Comparison of ENCODE assay signal across 21 cellular contexts in the genomic region with DNA sequence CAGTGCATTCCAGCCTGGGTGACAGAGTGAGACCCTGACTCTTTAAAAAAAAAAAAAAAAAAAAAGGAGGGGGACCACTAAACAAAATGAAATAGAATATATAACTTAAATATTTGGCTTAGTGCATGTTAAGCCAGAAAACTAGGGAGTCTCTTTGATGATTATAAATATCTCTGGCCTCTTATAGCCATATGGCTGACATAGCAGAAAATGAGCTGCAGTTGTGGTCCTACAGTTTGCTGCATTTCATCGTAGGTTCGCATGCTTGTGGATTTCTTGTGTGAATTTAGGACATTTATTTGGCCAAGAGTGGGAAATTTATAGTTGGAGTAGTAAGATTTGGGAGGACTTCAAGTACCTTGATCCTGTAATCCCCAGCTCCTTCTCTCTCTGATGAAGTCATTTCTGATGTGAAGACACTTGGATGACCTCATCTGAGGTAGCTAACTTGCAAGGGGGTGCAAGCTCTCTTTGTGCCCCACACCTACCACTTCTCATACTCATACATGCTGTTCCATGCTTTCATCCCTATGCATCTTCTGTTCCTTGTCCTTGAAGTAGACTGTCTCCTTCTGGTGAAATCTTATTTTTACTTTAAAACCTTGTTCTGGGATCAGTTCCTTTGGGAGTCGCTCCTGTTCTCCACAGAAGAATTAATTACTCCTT. TPM values are rescaled to one million over a fixed set of nuclear protein-coding genes. Genes with fewer than 3 reads are reported as not detected.
DNase-seq lines count a peak whose midpoint lies in the region; ATAC-seq, FAIRE-seq and TF ChIP-seq lines count a peak whose summit lies in the region.
"Had no signal": no experiment of that assay in that cellular context is flagged by ENCODE, and none has a peak within 500 bp of the region (broad histone marks: within the 10 kb centered on the region; RNA-seq: fewer than 3 reads in every experiment).

No MANE protein-coding gene starts in this region.

- ATAC-seq in HepG2: no peak
- no peak for ATAC-seq in right lobe of liver
- ATAC-seq in GM12878: no peak
- ATAC-seq in effector memory CD8-positive, alpha-beta T cell (replicated peaks): no peak
- ATAC-seq: CD8-positive, alpha-beta T cell had no signal

- intact Hi-C loops in HepG2 (cut with micrococcal nuclease; ENCODE audit: unreplicated experiment) (no loop called here), right lobe of liver (cut with DNase I) (loop anchor here in 1 of 2 donors (10.0 kb wide), 1 partner anchor 62 kb away; no protein-coding TSS in a partner anchor), GM12878 (cut with micrococcal nuclease; ENCODE audit: unreplicated experiment) (loop anchor here (10.0 kb wide), 1 partner anchor 238 kb away; the partner anchor contains the start of genes DCAF6 and MPC2)

- no peaks in the 10 kb centered on the region for H3K36me3 ChIP-seq in HepG2 (replicated peaks in 1 of 2; ENCODE audit: control insufficient read depth in 1 of 2, insufficient read depth in 2 of 2, low read length in 2 of 2)
- H3K36me3 ChIP-seq in right lobe of liver: no peaks in the 10 kb centered on the region
- H3K36me3 ChIP-seq in GM12878 (ENCODE audit: control insufficient read depth in 2 of 2, insufficient read depth in 2 of 2, low read length in 1 of 2): no peaks in the 10 kb centered on the region
- H3K36me3 ChIP-seq: BLaER1 treated with 17β-estradiol and CSF1 and Interleukin-3, amounts not matched to agents 10 nM and 100 nM had no signal

- H3K36me3 Mint-ChIP-seq in effector memory CD8-positive, alpha-beta T cell (ENCODE audit: insufficient read depth): no peaks in the 10 kb centered on the region
- H3K36me3 Mint-ChIP-seq: CD8-positive, alpha-beta T cell had no signal

- TF ChIP-seq RAD21 in HepG2 (CRISPR knock-in tag; IDR thresholded peaks at IDR 0.05) (no peak), GM12878 (IDR thresholded peaks at IDR 0.05; ENCODE audit: insufficient read depth, low read depth, low read length) (no peak)

- no peak overlapping the region for H3K9ac ChIP-seq in HepG2 (ENCODE audit: insufficient read depth, low read depth, low read length)
- no peak overlapping the region for H3K9ac ChIP-seq in GM12878 (ENCODE audit: control insufficient read depth, insufficient read depth, low read length)
- H3K9ac ChIP-seq: BLaER1 treated with 17β-estradiol and CSF1 and Interleukin-3, amounts not matched to agents 10 nM and 100 nM had no signal

- CTCF ChIA-PET in HepG2 (lab: Yijun Ruan, JAX; ENCODE audit: low intra/inter-chr PET ratio, low total read pairs): no interaction called here
- CTCF ChIA-PET in GM12878 (lab: Yijun Ruan, JAX): interaction anchor here (0.6 to 1.5 kb wide), 2 partner anchors 14 to 1614 kb away, joined by 3 to 4 read pairs; no protein-coding TSS in a partner anchor

- H3K4me3 ChIP-seq in HepG2 (replicated peaks in 1 of 3; ENCODE audit: insufficient read depth in 1 of 3, low read depth in 2 of 3, low read length in 3 of 3): no peak overlapping the region
- H3K4me3 ChIP-seq in right lobe of liver: no peak overlapping the region
- no peak overlapping the region for H3K4me3 ChIP-seq in GM12878
- H3K4me3 ChIP-seq: BLaER1 treated with 17β-estradiol and CSF1 and Interleukin-3, amounts not matched to agents 10 nM and 100 nM had no signal

- RAD21 ChIA-PET in GM12878 (lab: Charles Lee; ENCODE audit: unreplicated experiment): no interaction called here

- SMC1A ChIA-PET in GM12878 (lab: Charles Lee; ENCODE audit: uncharacterized antibody, unreplicated experiment): interaction anchor here (0.9 to 1.3 kb wide), 2 partner anchors 13 to 56 kb away, joined by 3 to 4 read pairs; no protein-coding TSS in a partner anchor

- no peaks in the 10 kb centered on the region for H3K4me1 ChIP-seq in HepG2 (ENCODE audit: insufficient read depth, low read length)
- H3K4me1 ChIP-seq in right lobe of liver: no peaks in the 10 kb centered on the region
- H3K4me1 ChIP-seq in GM12878 (ENCODE audit: control insufficient read depth, insufficient read depth, low read length): peaks cover 8% of the 10 kb centered on the region

- POLR2A ChIA-PET in HepG2 (lab: Yijun Ruan, JAX): no interaction called here
- POLR2A ChIA-PET in GM12878 (lab: Charles Lee): no interaction called here

- no TSS peak for BruUV-seq in HepG2 (replicated peaks; lab: Mats Ljungman, UMichigan)
- no TSS peak for BruUV-seq in GM12878 (replicated peaks; lab: Mats Ljungman, UMichigan)

- no peaks in the 10 kb centered on the region for H3K9me3 Mint-ChIP-seq in effector memory CD8-positive, alpha-beta T cell
- H3K9me3 Mint-ChIP-seq: CD8-positive, alpha-beta T cell had no signal

- H3K27ac ChIP-seq in HepG2 (ENCODE audit: extremely low read length, insufficient read depth, low read length) (no peak overlapping the region), right lobe of liver (no peak overlapping the region), GM12878 (ENCODE audit: control insufficient read depth, insufficient read depth) (no peak overlapping the region)
- H3K27ac ChIP-seq: 22Rv1; BLaER1 treated with 17β-estradiol and CSF1 and Interleukin-3, amounts not matched to agents 10 nM and 100 nM; HL-60 had no signal

- no peak for TF ChIP-seq EP300 in HepG2 (IDR thresholded peaks at IDR 0.05; ENCODE audit: low read depth in 2 of 2, low read length in 2 of 2)
- no peak for TF ChIP-seq EP300 in HepG2 (CRISPR knock-in tag; IDR thresholded peaks at IDR 0.05; ENCODE audit: borderline replicate concordance)
- no peak for TF ChIP-seq EP300 in GM12878 (IDR thresholded peaks at IDR 0.05; ENCODE audit: borderline replicate concordance in 1 of 2, control insufficient read depth in 1 of 2, low read depth in 2 of 2, low read length in 2 of 2)

- H3K4me1 Mint-ChIP-seq in effector memory CD8-positive, alpha-beta T cell (ENCODE audit: low read depth in 2 of 2): no peaks in the 10 kb centered on the region
- H3K4me1 Mint-ChIP-seq: H9 had no signal

- H3K27me3 Mint-ChIP-seq in effector memory CD8-positive, alpha-beta T cell: peaks cover 31 to 32% of the 10 kb centered on the region in 2 donors

- no peak for TF ChIP-seq CTCF in HepG2 (CRISPR knock-in tag; IDR thresholded peaks at IDR 0.05)
- no peak for TF ChIP-seq CTCF in right lobe of liver (IDR thresholded peaks at IDR 0.05)
- no peak for TF ChIP-seq CTCF in GM12878 (IDR thresholded peaks at IDR 0.05 in 2 of 3, conservative IDR thresholded peaks at IDR 0.05 in 1 of 3; ENCODE audit: control insufficient read depth in 2 of 3, extremely low read depth in 1 of 3, insufficient read depth in 1 of 3, low read depth in 3 of 3, low read length in 3 of 3)
- TF ChIP-seq CTCF in GM20000 (IDR thresholded peaks at IDR 0.05; ENCODE audit: extremely low read depth, missing control alignments): no peak

- in situ Hi-C loops in HepG2 (cut with HindIII; ENCODE audit: extremely low pct_ligation_motif_present, low pct_unique_long_range_greater_than_20kb) (no loop called here), GM12878 (cut with MboI) (no loop called here)

- no peak overlapping the region for H3K27ac Mint-ChIP-seq in effector memory CD8-positive, alpha-beta T cell
- H3K27ac Mint-ChIP-seq: B cell; CD8-positive, alpha-beta T cell; H9; IgD-negative memory B cell had no signal

- FAIRE-seq in HepG2 (lab: Jason Lieb, UNC) (no peak), GM12878 (lab: Jason Lieb, UNC) (peak; percentile 23)
- FAIRE-seq: G401.6, GM12892, GM18507, H1 had no signal

- DNase-seq in HepG2 (ENCODE audit: low spot score) (no peak), right lobe of liver (no peak), GM12878 (ENCODE audit: low read depth, low spot score) (no peak), GM20000 (ENCODE audit: low spot score) (no peak)
- no peak for DNase-seq in effector memory CD8-positive, alpha-beta T cell
- DNase-seq: CD8-positive, alpha-beta T cell; COR-L47; DMS 273 treated with DMSO at 0.1 percent for 48 hours; DMS53; H9; Kasumi-1; KG1 had no signal

- WGBS in HepG2 (ENCODE audit: low lambda C conversion rate): 67% methylated on average over 3 of the region's 3 CpGs
- WGBS in right lobe of liver (ENCODE audit: insufficient coverage, low coverage, low lambda C conversion rate, missing lambda C conversion rate): 90% methylated on average over 1 of the region's 3 CpGs
- WGBS in GM12878 (ENCODE audit: insufficient coverage, insufficient replicate concordance, low lambda C conversion rate, missing lambda C conversion rate): 98% methylated on average over 3 of the region's 3 CpGs

- H3K9me3 ChIP-seq in HepG2 (ENCODE audit: low read length) (no peaks in the 10 kb centered on the region), right lobe of liver (no peaks in the 10 kb centered on the region), GM12878 (replicated peaks; ENCODE audit: control insufficient read depth, insufficient read depth, low read length) (0 out of 3 replicates have a peak, but pooled peaks cover 2% of the 10 kb centered on the region)

- H2AFZ ChIP-seq in HepG2 (ENCODE audit: low read length): no peak overlapping the region
- no peak overlapping the region for H2AFZ ChIP-seq in GM12878 (ENCODE audit: control insufficient read depth, low read depth, low read length)

- H3K79me2 ChIP-seq in HepG2 (ENCODE audit: insufficient read depth, low read length): no peaks in the 10 kb centered on the region
- H3K79me2 ChIP-seq in GM12878 (ENCODE audit: control insufficient read depth, insufficient read depth, low read length): no peaks in the 10 kb centered on the region

- TF ChIP-seq POLR2A in HepG2 (IDR thresholded peaks at IDR 0.05; ENCODE audit: insufficient read depth in 1 of 2, low read depth in 2 of 2, low read length in 2 of 2) (no peak), right lobe of liver (IDR thresholded peaks at IDR 0.05) (no peak), GM12878 (IDR thresholded peaks at IDR 0.05; ENCODE audit: low read depth, low read length) (no peak)

- no peak overlapping the region for H3K4me3 Mint-ChIP-seq in effector memory CD8-positive, alpha-beta T cell
- H3K4me3 Mint-ChIP-seq: B cell; CD8-positive, alpha-beta T cell; H9; IgD-negative memory B cell had no signal

- H3K4me2 ChIP-seq in HepG2 (ENCODE audit: low read depth, low read length): no peak overlapping the region
- H3K4me2 ChIP-seq in GM12878 (ENCODE audit: control insufficient read depth, insufficient read depth): no peak overlapping the region
- H3K4me2 ChIP-seq: BLaER1 treated with 17β-estradiol and CSF1 and Interleukin-3, amounts not matched to agents 10 nM and 100 nM had no signal

- no peaks in the 10 kb centered on the region for H3K27me3 ChIP-seq in HepG2 (ENCODE audit: control insufficient read depth in 1 of 2, insufficient read depth in 2 of 2, low read length in 2 of 2)
- no peaks in the 10 kb centered on the region for H3K27me3 ChIP-seq in right lobe of liver
- H3K27me3 ChIP-seq in GM12878 (replicated peaks in 1 of 2; ENCODE audit: control insufficient read depth in 2 of 2, insufficient read depth in 2 of 2, low read length in 1 of 2): no peaks in the 10 kb centered on the region
- H3K27me3 ChIP-seq: BLaER1 treated with 17β-estradiol and CSF1 and Interleukin-3, amounts not matched to agents 10 nM and 100 nM had no signal

- H4K20me1 ChIP-seq in HepG2 (ENCODE audit: insufficient read depth, low read length): no peaks in the 10 kb centered on the region
- no peaks in the 10 kb centered on the region for H4K20me1 ChIP-seq in GM12878 (ENCODE audit: control insufficient read depth, insufficient read depth)
- H4K20me1 ChIP-seq: BLaER1 treated with 17β-estradiol and CSF1 and Interleukin-3, amounts not matched to agents 10 nM and 100 nM had no signal

RNA-seq across cellular contexts. Expression of gene TIPRL, which starts 6.4 kb away (rescaled TPM):
- total RNA-seq in HepG2 (2016; rRNA removed; fragmentation: Illumina TruSeq; extraction: Trizol) (22.8 and 33.5 TPM in 2 replicates), right lobe of liver (10 to 100 TPM; 12.1 to 24.1 (median 15.7) TPM), GM12878 (2014; rRNA removed) (38.2 and 43.9 TPM in 2 replicates), GM12878 (2014; rRNA removed; fragmentation: Illumina TruSeq; extraction: Trizol) (47.9 and 48.8 TPM in 2 replicates), GM12878 (2021) (37.6 and 42.2 TPM in 2 replicates)
- 8.4 and 10.9 TPM in 2 replicates for total RNA-seq in HepG2 (2016; cell fraction: cytosol; rRNA removed; fragmentation: Illumina TruSeq; extraction: Trizol; ENCODE audit: low read depth)
- 22.6 and 32.8 TPM in 2 replicates for total RNA-seq in HepG2 (2016; cell fraction: insoluble cytoplasmic fraction; rRNA removed; fragmentation: Illumina TruSeq; extraction: Trizol)
- 15.6 and 18.7 TPM in 2 replicates for total RNA-seq in HepG2 (2016; cell fraction: membrane; rRNA removed; fragmentation: Illumina TruSeq; extraction: Trizol)
- total RNA-seq in HepG2 (2016; cell fraction: nucleus; rRNA removed; fragmentation: Illumina TruSeq; extraction: Trizol): 11.8 and 11.9 TPM in 2 replicates
- polyA plus RNA-seq in HepG2 (2011; rRNA removed) (7.6 and 10.1 TPM in 2 replicates), GM12878 (2011; rRNA removed) (72.1 and 135 TPM in 2 replicates), GM12878 (2014; fragmentation: Illumina TruSeq; extraction: Trizol) (42.2 and 55.5 TPM in 2 replicates), GM12878 (2014; fragmentation: Nextera tagmentation; extraction: Ambion mirVana) (10 to 100 TPM; 51.9 to 57.9 TPM), GM12878 (2014; rRNA removed) (33.5 and 36.4 TPM in 2 replicates), GM12878 (2016; fragmentation: Nextera tagmentation; extraction: Ambion mirVana) (10 to 100 TPM; 57.6 to 62.7 TPM)
- polyA plus RNA-seq in HepG2 (2011; cell fraction: cytosol; rRNA removed): 4.1 and 7.6 TPM in 2 replicates
- polyA plus RNA-seq in HepG2 (2011; cell fraction: nucleus; rRNA removed): 2.0 and 3.2 TPM in 2 replicates
- 11.9 and 13.6 TPM in 2 replicates for polyA plus RNA-seq in HepG2 (2012)
- 12.0 and 17.8 TPM in 2 replicates for polyA plus RNA-seq in HepG2 (2016; cell fraction: cytosol; fragmentation: Illumina TruSeq; extraction: Trizol; ENCODE audit: low read depth)
- 34.7 and 35.9 TPM in 2 replicates for polyA plus RNA-seq in HepG2 (2016; cell fraction: insoluble cytoplasmic fraction; fragmentation: Illumina TruSeq; extraction: Trizol; ENCODE audit: low read depth)
- 13.6 and 15.9 TPM in 2 replicates for polyA plus RNA-seq in HepG2 (2016; cell fraction: membrane; fragmentation: Illumina TruSeq; extraction: Trizol; ENCODE audit: low read depth)
- polyA plus RNA-seq in HepG2 (2016; cell fraction: nucleus; fragmentation: Illumina TruSeq; extraction: Trizol; ENCODE audit: insufficient read depth, low read depth): 15.2 and 15.8 TPM in 2 replicates
- polyA minus RNA-seq in HepG2 (2011; rRNA and poly(A)+ RNA removed; ENCODE audit: low replicate concordance): 3.1 and 9.5 TPM in 2 replicates
- 4.9 and 7.2 TPM in 2 replicates for polyA minus RNA-seq in HepG2 (2011; cell fraction: cytosol; rRNA and poly(A)+ RNA removed)
- polyA minus RNA-seq in HepG2 (2011; cell fraction: nucleus; rRNA and poly(A)+ RNA removed): 3.9 and 6.2 TPM in 2 replicates
- total RNA-seq in GM12878 (2013; cell fraction: nucleolus; rRNA removed): 16.3 and 17.4 TPM in 2 replicates
- polyA plus RNA-seq in GM12878 (2011; ENCODE audit: low read depth): 11.5 TPM
- polyA plus RNA-seq in GM12878 (2011; cell fraction: cytosol; rRNA removed): 16.2 and 18.5 TPM in 2 replicates
- 13.0 and 14.8 TPM in 2 replicates for polyA plus RNA-seq in GM12878 (2011; cell fraction: nucleus; rRNA removed)
- 21.1 and 24.9 TPM in 2 replicates for polyA plus RNA-seq in GM12878 (2012)
- 18.8 and 34.2 TPM in 2 replicates for polyA minus RNA-seq in GM12878 (2011; rRNA and poly(A)+ RNA removed)
- 10.3 and 10.9 TPM in 2 replicates for polyA minus RNA-seq in GM12878 (2011; cell fraction: cytosol; rRNA and poly(A)+ RNA removed)
- 3.5 and 5.2 TPM in 2 replicates for polyA minus RNA-seq in GM12878 (2011; cell fraction: nucleus; rRNA and poly(A)+ RNA removed)

RNA-seq across cellular contexts. Expression of gene GPR161, which starts 35.7 kb away (rescaled TPM):
- total RNA-seq in HepG2 (2016; rRNA removed; fragmentation: Illumina TruSeq; extraction: Trizol) (0.08 and 0.35 TPM in 2 replicates), right lobe of liver (1 to 10 TPM in 1 of 6 experiments, under 1 TPM in 5; 0.43 to 1.4 (median 0.48) TPM), GM12878 (2014; rRNA removed) (0.17 and 0.71 TPM in 2 replicates), GM12878 (2014; rRNA removed; fragmentation: Illumina TruSeq; extraction: Trizol) (0.28 and 0.49 TPM in 2 replicates), GM12878 (2021) (0.46 and 0.61 TPM in 2 replicates)
- total RNA-seq in HepG2 (2016; cell fraction: cytosol; rRNA removed; fragmentation: Illumina TruSeq; extraction: Trizol; ENCODE audit: low read depth): 0.30 and 0.35 TPM in 2 replicates
- total RNA-seq in HepG2 (2016; cell fraction: insoluble cytoplasmic fraction; rRNA removed; fragmentation: Illumina TruSeq; extraction: Trizol): 0.09 and 0.15 TPM in 2 replicates
- total RNA-seq in HepG2 (2016; cell fraction: membrane; rRNA removed; fragmentation: Illumina TruSeq; extraction: Trizol): 0.22 and 0.28 TPM in 2 replicates
- total RNA-seq in HepG2 (2016; cell fraction: nucleus; rRNA removed; fragmentation: Illumina TruSeq; extraction: Trizol): 0.06 and 0.19 TPM in 2 replicates
- polyA plus RNA-seq in HepG2 (2011; rRNA removed) (0.13 TPM in 2 replicates), GM12878 (2011; rRNA removed) (not detected in 2 replicates), GM12878 (2014; fragmentation: Illumina TruSeq; extraction: Trizol) (0.22 and 0.43 TPM in 2 replicates), GM12878 (2014; fragmentation: Nextera tagmentation; extraction: Ambion mirVana) (under 1 TPM in 1 of 2 experiments, not detected in 1; 0.07 TPM), GM12878 (2014; rRNA removed) (0.13 and 0.29 TPM in 2 replicates), GM12878 (2016; fragmentation: Nextera tagmentation; extraction: Ambion mirVana) (under 1 TPM; 0.08 to 0.39 TPM)
- 0.12 TPM in 2 replicates for polyA plus RNA-seq in HepG2 (2011; cell fraction: cytosol; rRNA removed)
- polyA plus RNA-seq in HepG2 (2011; cell fraction: nucleus; rRNA removed): 0.08 and 0.23 TPM in 2 replicates
- polyA plus RNA-seq in HepG2 (2012): 0.09 and 0.11 TPM in 2 replicates
- 0.26 TPM in 2 replicates for polyA plus RNA-seq in HepG2 (2016; cell fraction: cytosol; fragmentation: Illumina TruSeq; extraction: Trizol; ENCODE audit: low read depth)
- polyA plus RNA-seq in HepG2 (2016; cell fraction: insoluble cytoplasmic fraction; fragmentation: Illumina TruSeq; extraction: Trizol; ENCODE audit: low read depth): 0.08 and 0.23 TPM in 2 replicates
- 0.13 and 0.23 TPM in 2 replicates for polyA plus RNA-seq in HepG2 (2016; cell fraction: membrane; fragmentation: Illumina TruSeq; extraction: Trizol; ENCODE audit: low read depth)
- polyA plus RNA-seq in HepG2 (2016; cell fraction: nucleus; fragmentation: Illumina TruSeq; extraction: Trizol; ENCODE audit: insufficient read depth, low read depth): 0.21 and 0.25 TPM in 2 replicates
- 1.1 and 15.7 TPM in 2 replicates for polyA minus RNA-seq in HepG2 (2011; rRNA and poly(A)+ RNA removed; ENCODE audit: low replicate concordance)
- 0.59 TPM in 1 of 2 replicates, not detected in the other for polyA minus RNA-seq in HepG2 (2011; cell fraction: cytosol; rRNA and poly(A)+ RNA removed)
- 0.26 and 0.37 TPM in 2 replicates for polyA minus RNA-seq in HepG2 (2011; cell fraction: nucleus; rRNA and poly(A)+ RNA removed)
- total RNA-seq in GM12878 (2013; cell fraction: nucleolus; rRNA removed): not detected in 2 replicates
- polyA plus RNA-seq in GM12878 (2011; ENCODE audit: low read depth): 0.09 TPM
- polyA plus RNA-seq in GM12878 (2011; cell fraction: cytosol; rRNA removed): 0.05 TPM in 1 of 2 replicates, not detected in the other
- 0.04 and 0.09 TPM in 2 replicates for polyA plus RNA-seq in GM12878 (2011; cell fraction: nucleus; rRNA removed)
- polyA plus RNA-seq in GM12878 (2012): 0.08 and 0.21 TPM in 2 replicates
- polyA minus RNA-seq in GM12878 (2011; rRNA and poly(A)+ RNA removed): not detected in 2 replicates
- polyA minus RNA-seq in GM12878 (2011; cell fraction: cytosol; rRNA and poly(A)+ RNA removed): not detected in 2 replicates
- polyA minus RNA-seq in GM12878 (2011; cell fraction: nucleus; rRNA and poly(A)+ RNA removed): not detected in 2 replicates
- total RNA-seq: CD8-positive, alpha-beta T cell had no signal
- polyA plus RNA-seq: IgD-negative memory B cell had no signal

RNA-seq across cellular contexts. Expression of gene SFT2D2, which starts 53.4 kb away (rescaled TPM):
- total RNA-seq in HepG2 (2016; rRNA removed; fragmentation: Illumina TruSeq; extraction: Trizol) (28.8 and 31.4 TPM in 2 replicates), right lobe of liver (10 to 100 TPM; 26.5 to 35.4 (median 29.8) TPM), GM12878 (2014; rRNA removed) (25.6 and 31.8 TPM in 2 replicates), GM12878 (2014; rRNA removed; fragmentation: Illumina TruSeq; extraction: Trizol) (24.2 and 24.9 TPM in 2 replicates), GM12878 (2021) (49.0 and 52.1 TPM in 2 replicates)
- total RNA-seq in HepG2 (2016; cell fraction: cytosol; rRNA removed; fragmentation: Illumina TruSeq; extraction: Trizol; ENCODE audit: low read depth): 3.0 and 4.6 TPM in 2 replicates
- total RNA-seq in HepG2 (2016; cell fraction: insoluble cytoplasmic fraction; rRNA removed; fragmentation: Illumina TruSeq; extraction: Trizol): 27.1 and 28.3 TPM in 2 replicates
- 5.9 and 6.3 TPM in 2 replicates for total RNA-seq in HepG2 (2016; cell fraction: membrane; rRNA removed; fragmentation: Illumina TruSeq; extraction: Trizol)
- 26.1 and 28.1 TPM in 2 replicates for total RNA-seq in HepG2 (2016; cell fraction: nucleus; rRNA removed; fragmentation: Illumina TruSeq; extraction: Trizol)
- polyA plus RNA-seq in HepG2 (2011; rRNA removed) (8.5 and 10.0 TPM in 2 replicates), GM12878 (2011; rRNA removed) (49.6 and 56.9 TPM in 2 replicates), GM12878 (2014; fragmentation: Illumina TruSeq; extraction: Trizol) (12.3 and 15.7 TPM in 2 replicates), GM12878 (2014; fragmentation: Nextera tagmentation; extraction: Ambion mirVana) (1 to 10 TPM; 5.6 to 6.3 TPM), GM12878 (2014; rRNA removed) (16.4 and 17.5 TPM in 2 replicates), GM12878 (2016; fragmentation: Nextera tagmentation; extraction: Ambion mirVana) (10 to 100 TPM; 39.1 to 48.5 TPM)
- 4.8 and 7.4 TPM in 2 replicates for polyA plus RNA-seq in HepG2 (2011; cell fraction: cytosol; rRNA removed)
- polyA plus RNA-seq in HepG2 (2011; cell fraction: nucleus; rRNA removed): 7.8 and 7.9 TPM in 2 replicates
- polyA plus RNA-seq in HepG2 (2012): 2.2 and 3.3 TPM in 2 replicates
- 0.65 and 0.66 TPM in 2 replicates for polyA plus RNA-seq in HepG2 (2016; cell fraction: cytosol; fragmentation: Illumina TruSeq; extraction: Trizol; ENCODE audit: low read depth)
- 8.3 and 9.0 TPM in 2 replicates for polyA plus RNA-seq in HepG2 (2016; cell fraction: insoluble cytoplasmic fraction; fragmentation: Illumina TruSeq; extraction: Trizol; ENCODE audit: low read depth)
- polyA plus RNA-seq in HepG2 (2016; cell fraction: membrane; fragmentation: Illumina TruSeq; extraction: Trizol; ENCODE audit: low read depth): 1.0 and 1.9 TPM in 2 replicates
- 17.0 and 18.1 TPM in 2 replicates for polyA plus RNA-seq in HepG2 (2016; cell fraction: nucleus; fragmentation: Illumina TruSeq; extraction: Trizol; ENCODE audit: insufficient read depth, low read depth)
- polyA minus RNA-seq in HepG2 (2011; rRNA and poly(A)+ RNA removed; ENCODE audit: low replicate concordance): 33.6 and 104 TPM in 2 replicates
- polyA minus RNA-seq in HepG2 (2011; cell fraction: cytosol; rRNA and poly(A)+ RNA removed): 23.4 and 30.6 TPM in 2 replicates
- 17.0 and 19.1 TPM in 2 replicates for polyA minus RNA-seq in HepG2 (2011; cell fraction: nucleus; rRNA and poly(A)+ RNA removed)
- 122 and 133 TPM in 2 replicates for total RNA-seq in GM12878 (2013; cell fraction: nucleolus; rRNA removed)
- polyA plus RNA-seq in GM12878 (2011; ENCODE audit: low read depth): 12.6 TPM
- 22.4 and 28.0 TPM in 2 replicates for polyA plus RNA-seq in GM12878 (2011; cell fraction: cytosol; rRNA removed)
- polyA plus RNA-seq in GM12878 (2011; cell fraction: nucleus; rRNA removed): 22.6 and 26.0 TPM in 2 replicates
- 9.6 and 14.1 TPM in 2 replicates for polyA plus RNA-seq in GM12878 (2012)
- polyA minus RNA-seq in GM12878 (2011; rRNA and poly(A)+ RNA removed): 91.6 and 161 TPM in 2 replicates
- polyA minus RNA-seq in GM12878 (2011; cell fraction: cytosol; rRNA and poly(A)+ RNA removed): 38.8 and 49.8 TPM in 2 replicates
- 16.3 and 30.0 TPM in 2 replicates for polyA minus RNA-seq in GM12878 (2011; cell fraction: nucleus; rRNA and poly(A)+ RNA removed)
